Comparison of ENCODE assay signal across 18 cellular contexts in the genomic region with DNA sequence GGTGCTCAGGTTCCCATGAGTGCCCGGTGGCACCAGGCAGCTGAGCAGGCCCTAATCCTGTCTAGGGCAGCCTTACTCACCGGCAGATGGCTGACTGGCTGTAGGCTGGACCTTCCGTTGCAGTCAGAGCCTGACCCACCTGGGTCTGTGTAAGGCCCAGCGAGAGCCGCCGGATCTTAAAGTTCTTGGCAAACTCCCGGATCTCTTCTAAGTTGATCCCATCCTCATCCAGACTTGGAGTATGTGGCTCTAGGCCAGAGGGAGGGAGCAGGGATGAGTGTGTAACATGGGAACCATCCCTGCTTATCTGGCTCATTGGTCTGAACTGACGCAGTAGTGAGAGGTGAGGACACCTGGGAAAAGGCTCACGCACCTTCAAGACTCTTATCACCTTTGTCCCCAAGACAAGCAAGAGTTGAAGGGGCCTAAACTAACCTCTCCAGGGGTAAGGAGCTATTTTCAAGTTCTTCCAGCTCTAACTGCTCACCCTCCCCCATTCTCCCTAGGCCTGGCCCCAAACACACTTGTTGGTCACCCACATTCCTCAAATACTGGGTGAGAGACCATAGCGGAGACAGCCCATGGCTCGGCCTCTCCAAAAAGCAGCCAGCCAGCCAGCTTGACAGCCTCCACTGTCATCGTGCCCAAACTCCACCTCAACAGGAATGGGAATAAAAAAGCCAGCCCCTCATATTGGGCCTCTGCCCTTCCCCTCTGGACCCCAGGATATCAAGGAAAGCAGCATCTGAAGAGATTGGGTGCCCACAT. TPM values are rescaled to one million over a fixed set of nuclear protein-coding genes. Genes with fewer than 3 reads are reported as not detected.
A peak's percentile ranks its signal among the peaks of the same experiment; 100 is the strongest.
DNase-seq lines count a peak whose midpoint lies in the region; ATAC-seq and TF ChIP-seq lines count a peak whose summit lies in the region.
"Had no signal": no experiment of that assay in that cellular context is flagged by ENCODE, and none has a peak within 500 bp of the region (broad histone marks: within the 10 kb centered on the region; RNA-seq: fewer than 3 reads in every experiment).

No MANE protein-coding gene starts in this region.

- H3K4me3 Mint-ChIP-seq in stimulated activated naive CD8-positive, alpha-beta T cell treated with anti-CD3 and anti-CD28 coated beads, Interleukin-15, amount 100 ng/mL, for 72 hours = no peak overlapping the region
- H3K4me3 Mint-ChIP-seq in chondrocyte (ENCODE audit: unreplicated experiment) = no peak overlapping the region
- H3K4me3 Mint-ChIP-seq: CD4-positive, alpha-beta memory T cell; GM23338; HFFc6 had no signal

- no peaks in the 10 kb centered on the region for H3K9me3 Mint-ChIP-seq in stimulated activated naive CD8-positive, alpha-beta T cell treated with anti-CD3 and anti-CD28 coated beads, Interleukin-15, amount 100 ng/mL, for 72 hours
- H3K9me3 Mint-ChIP-seq in chondrocyte (ENCODE audit: low read depth) = no peaks in the 10 kb centered on the region
- H3K9me3 Mint-ChIP-seq: CD4-positive, alpha-beta memory T cell; GM23338; HFFc6 had no signal

- intact Hi-C loops in gastrocnemius medialis (cut with DNase I; ENCODE audit: low total_unique reads) = no loop called here
- intact Hi-C loops in thyroid gland (cut with DNase I) = no loop called here

- no peak for ATAC-seq in stimulated activated naive CD8-positive, alpha-beta T cell treated with anti-CD3 and anti-CD28 coated beads, Interleukin-15, amount 100 ng/mL, for 72 hours
- no peak for ATAC-seq in stimulated activated naive CD8-positive, alpha-beta T cell treated with anti-CD3 and anti-CD28 coated beads, Interleukin-15, Interleukin-2, amounts not matched to agents 100 U/mL and 50 U/mL, for 24 hours
- no peak for ATAC-seq in gastrocnemius medialis
- ATAC-seq in GM21390 (IDR thresholded peaks at IDR 0.05; ENCODE audit: unreplicated experiment) = no peak

- H3K36me3 Mint-ChIP-seq in chondrocyte (ENCODE audit: low read depth) = no peaks in the 10 kb centered on the region

- H3K27me3 ChIP-seq in gastrocnemius medialis (no peaks in the 10 kb centered on the region), thyroid gland (no peaks in the 10 kb centered on the region)

- no peaks in the 10 kb centered on the region for H3K4me1 Mint-ChIP-seq in stimulated activated naive CD8-positive, alpha-beta T cell treated with anti-CD3 and anti-CD28 coated beads, Interleukin-15, amount 100 ng/mL, for 72 hours
- H3K4me1 Mint-ChIP-seq in chondrocyte (ENCODE audit: low read depth) = no peaks in the 10 kb centered on the region
- H3K4me1 Mint-ChIP-seq: CD4-positive, alpha-beta memory T cell had no signal

- no peak for TF ChIP-seq CTCF in chondrocyte (IDR thresholded peaks at IDR 0.05)
- TF ChIP-seq CTCF in gastrocnemius medialis (IDR thresholded peaks at IDR 0.05 in 4 of 5, conservative IDR thresholded peaks at IDR 0.05 in 1 of 5) = no peak
- TF ChIP-seq CTCF in thyroid gland (IDR thresholded peaks at IDR 0.05) = no peak

- peak overlapping the region; percentile 67 to 83 for H3K27ac Mint-ChIP-seq in stimulated activated naive CD8-positive, alpha-beta T cell treated with anti-CD3 and anti-CD28 coated beads, Interleukin-15, amount 100 ng/mL, for 72 hours
- no peak overlapping the region for H3K27ac Mint-ChIP-seq in chondrocyte (ENCODE audit: unreplicated experiment)
- H3K27ac Mint-ChIP-seq: GM23338, HFFc6 had no signal

- 41 to 62% methylated on average over 9 to 12 of the region's 12 CpGs for WGBS in thyroid gland, 2 donors

- H3K4me1 ChIP-seq in gastrocnemius medialis (peaks cover 18 to 23% of the 10 kb centered on the region in 2 donors), thyroid gland (peaks cover 32 to 37% of the 10 kb centered on the region in 2 donors)
- H3K4me1 ChIP-seq: HAP-1 had no signal

- H3K27me3 Mint-ChIP-seq in stimulated activated naive CD8-positive, alpha-beta T cell treated with anti-CD3 and anti-CD28 coated beads, Interleukin-15, amount 100 ng/mL, for 72 hours = no peaks in the 10 kb centered on the region
- no peaks in the 10 kb centered on the region for H3K27me3 Mint-ChIP-seq in chondrocyte (ENCODE audit: low read depth)
- H3K27me3 Mint-ChIP-seq: CD4-positive, alpha-beta memory T cell had no signal

- no peak for TF ChIP-seq POLR2A in gastrocnemius medialis (IDR thresholded peaks at IDR 0.05)
- TF ChIP-seq POLR2A in thyroid gland (IDR thresholded peaks at IDR 0.05) = no peak

- peak overlapping the region in 3 of 4 donors; percentile 37 to 68 (median 39) for H3K27ac ChIP-seq in gastrocnemius medialis
- peak overlapping the region; percentile 39 to 77 (median 72) for H3K27ac ChIP-seq in thyroid gland

- H3K36me3 ChIP-seq in gastrocnemius medialis (peaks cover 0 to 31% of the 10 kb centered on the region in 2 donors), thyroid gland (no peaks in the 10 kb centered on the region)

- no peak for DNase-seq in stimulated activated naive CD8-positive, alpha-beta T cell treated with anti-CD3 and anti-CD28 coated beads, Interleukin-15, amount 100 ng/mL, for 72 hours
- DNase-seq in stimulated activated naive CD8-positive, alpha-beta T cell treated with anti-CD3 and anti-CD28 coated beads, Interleukin-15, Interleukin-2, amounts not matched to agents 100 U/mL and 50 U/mL, for 24 hours = no peak
- DNase-seq in chondrocyte (ENCODE audit: low spot score) (peak; percentile 54), gastrocnemius medialis (no peak), thyroid gland (peak; percentile 87 to 88), NCI-H2107 (lab: John Stamatoyannopoulos, UW) (no peak), NCI-H1930 (lab: John Stamatoyannopoulos, UW) (no peak)
- DNase-seq: C1 segment of cervical spinal cord; Calu3; CD4-positive, alpha-beta memory T cell; COR-L47; DMS53; DMS79 treated with DMSO at 0.1 percent for 48 hours; GF-D8; HFFc6 had no signal

- H3K4me3 ChIP-seq in gastrocnemius medialis (no peak overlapping the region), thyroid gland (replicated peaks in 1 of 3) (no peak overlapping the region)
- H3K4me3 ChIP-seq: GM23338, HAP-1 had no signal

- in situ Hi-C loops in gastrocnemius medialis (cut with MboI; ENCODE audit: low sequenced_read_pairs in 4 of 4) = no loop called here

- H3K9me3 ChIP-seq in gastrocnemius medialis (no peaks in the 10 kb centered on the region), thyroid gland (no peaks in the 10 kb centered on the region)
- H3K9me3 ChIP-seq: HAP-1 had no signal

RNA-seq across cellular contexts. Expression of gene TFCP2, which starts 18.8 kb away (rescaled TPM):
- total RNA-seq in chondrocyte (17.8 to 21.2 TPM (median 20.8 TPM) in 3 replicates), gastrocnemius medialis (10 to 100 TPM in 2 of 4 donors, 1 to 10 TPM in 2; 8.9 to 14.2 (median 10.8) TPM), thyroid gland (10 to 100 TPM; 14.9 to 22.6 (median 21.3) TPM)

RNA-seq across cellular contexts. Expression of gene POU6F1, which starts 26.2 kb away (rescaled TPM):
- 9.9 to 11.2 TPM (median 10.2 TPM) in 3 replicates for total RNA-seq in chondrocyte
- total RNA-seq in gastrocnemius medialis = 10 to 100 TPM in 2 of 4 donors, 1 to 10 TPM in 2; 8.1 to 11.1 (median 9.9) TPM
- total RNA-seq in thyroid gland = 10 to 100 TPM; 13.8 to 16.6 (median 14.5) TPM

RNA-seq across cellular contexts. Expression of gene DAZAP2, which starts 46.9 kb away (rescaled TPM):
- total RNA-seq in chondrocyte (76.9 to 95.6 TPM (median 77.9 TPM) in 3 replicates), gastrocnemius medialis (100 to 1,000 TPM; 204 to 274 (median 246) TPM), thyroid gland (100 to 1,000 TPM; 238 to 452 (median 323) TPM)

Comparison
In these comparisons a context has a peak if more than half of its experiments do, and no peak if none do; other contexts are left out.
1. DNase-seq: peak in chondrocyte (single experiment) and thyroid gland (2 of 2); none in stimulated activated naive CD8-positive, alpha-beta T cell treated with anti-CD3 and anti-CD28 coated beads, Interleukin-15, amount 100 ng/mL, for 72 hours (0 of 2), stimulated activated naive CD8-positive, alpha-beta T cell treated with anti-CD3 and anti-CD28 coated beads, Interleukin-15, Interleukin-2, amounts not matched to agents 100 U/mL and 50 U/mL, for 24 hours (single experiment), gastrocnemius medialis (0 of 2), NCI-H2107 (single experiment) and NCI-H1930 (0 of 2).